9 cellular contexts compared by ENCODE assay signal in the genomic region with DNA sequence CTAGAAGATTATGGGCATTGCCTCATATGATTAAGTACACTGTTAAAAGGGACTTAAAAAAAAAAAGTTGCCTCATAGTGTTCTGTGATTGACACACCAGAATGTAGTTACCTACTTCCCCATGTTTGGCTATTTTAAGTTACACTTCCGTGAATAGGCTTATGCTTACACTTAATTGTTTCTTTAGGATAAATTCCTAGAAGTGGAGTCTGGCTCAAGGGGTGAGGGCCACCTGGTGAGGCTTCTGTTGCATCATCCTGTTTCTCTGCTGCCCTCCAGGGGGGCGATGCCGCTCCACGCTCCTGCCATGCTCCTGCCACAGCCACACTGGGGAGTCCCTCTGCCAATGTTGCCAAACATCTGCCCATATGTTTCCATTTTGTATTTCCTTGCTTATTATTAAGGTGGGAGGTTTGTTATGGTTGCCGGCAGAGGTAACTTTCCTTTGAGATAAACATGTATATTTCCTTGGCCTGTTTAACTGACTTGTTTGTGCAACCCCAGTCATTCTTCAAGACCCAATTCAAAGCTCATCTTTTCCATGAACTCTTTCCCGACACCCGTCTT.
A peak's percentile ranks its signal among the peaks of the same experiment; 100 is the strongest.
DNase-seq lines count a peak whose midpoint lies in the region; ATAC-seq and TF ChIP-seq lines count a peak whose summit lies in the region.
"Had no signal": no experiment of that assay in that cellular context is flagged by ENCODE, and none has a peak within 500 bp of the region (broad histone marks: within the 10 kb centered on the region; RNA-seq: fewer than 3 reads in every experiment).

No MANE protein-coding gene starts in this region.

- no peaks in the 10 kb centered on the region for H3K27me3 Mint-ChIP-seq in T-helper 2 cell treated with Interferon-gamma antibody and Interleukin-4, amounts not matched to agents 5 μg/mL and 100 μg/mL, for 36 hours (ENCODE audit: low read depth)

- ATAC-seq in stimulated activated effector memory CD8-positive, alpha-beta T cell treated with anti-CD3 and anti-CD28 coated beads, Interleukin-12 subunit alpha, Interleukin-12 subunit beta, amount 100 ng/mL, for 72 hours, result no peak

- H3K4me3 ChIP-seq in cardiac fibroblast (replicated peaks in 1 of 2; ENCODE audit: low read depth in 2 of 2, low read length in 2 of 2), result no peak overlapping the region

- no peaks in the 10 kb centered on the region for H3K36me3 Mint-ChIP-seq in T-helper 2 cell treated with Interferon-gamma antibody and Interleukin-4, amounts not matched to agents 5 μg/mL and 100 μg/mL, for 36 hours (ENCODE audit: low read depth)
- no peaks in the 10 kb centered on the region for H3K36me3 Mint-ChIP-seq in stimulated activated effector memory CD8-positive, alpha-beta T cell treated with anti-CD3 and anti-CD28 coated beads, Interleukin-12 subunit alpha, Interleukin-12 subunit beta, amount 100 ng/mL, for 72 hours

- no peak for TF ChIP-seq CTCF in cardiac fibroblast (IDR thresholded peaks at IDR 0.05; ENCODE audit: low read depth, low read length)

- H3K27ac Mint-ChIP-seq in T-helper 2 cell treated with Interferon-gamma antibody and Interleukin-4, amounts not matched to agents 5 μg/mL and 100 μg/mL, for 36 hours, result peak overlapping the region; percentile 44
- peak overlapping the region; percentile 45 for H3K27ac Mint-ChIP-seq in stimulated activated effector memory CD8-positive, alpha-beta T cell treated with anti-CD3 and anti-CD28 coated beads, Interleukin-12 subunit alpha, Interleukin-12 subunit beta, amount 100 ng/mL, for 72 hours

- peaks cover 47% of the 10 kb centered on the region for H3K4me1 Mint-ChIP-seq in T-helper 2 cell treated with Interferon-gamma antibody and Interleukin-4, amounts not matched to agents 5 μg/mL and 100 μg/mL, for 36 hours (ENCODE audit: low read depth)
- H3K4me1 Mint-ChIP-seq in stimulated activated effector memory CD8-positive, alpha-beta T cell treated with anti-CD3 and anti-CD28 coated beads, Interleukin-12 subunit alpha, Interleukin-12 subunit beta, amount 100 ng/mL, for 72 hours, result peaks cover 66% of the 10 kb centered on the region

- H3K4me3 Mint-ChIP-seq in T-helper 2 cell treated with Interferon-gamma antibody and Interleukin-4, amounts not matched to agents 5 μg/mL and 100 μg/mL, for 36 hours, result peak overlapping the region; percentile 8
- no peak overlapping the region for H3K4me3 Mint-ChIP-seq in stimulated activated effector memory CD8-positive, alpha-beta T cell treated with anti-CD3 and anti-CD28 coated beads, Interleukin-12 subunit alpha, Interleukin-12 subunit beta, amount 100 ng/mL, for 72 hours

- no peak for DNase-seq in T-helper 2 cell treated with Interferon-gamma antibody and Interleukin-4, amounts not matched to agents 5 μg/mL and 100 μg/mL, for 36 hours (ENCODE audit: low spot score)
- DNase-seq in T-helper 2 cell (no peak), NCI-H510A treated with DMSO at 0.1 percent for 48 hours (lab: John Stamatoyannopoulos, UW) (peak; percentile 78), cardiac fibroblast (ENCODE audit: low read depth in 2 of 2) (peak; percentile 34 to 72), mesenteric fat pad (ENCODE audit: low spot score) (no peak), ureter (ENCODE audit: low spot score) (no peak), SW 1271 (lab: John Stamatoyannopoulos, UW) (no peak)
- no peak for DNase-seq in stimulated activated effector memory CD8-positive, alpha-beta T cell treated with anti-CD3 and anti-CD28 coated beads, Interleukin-12 subunit alpha, Interleukin-12 subunit beta, amount 100 ng/mL, for 72 hours (ENCODE audit: low spot score in 2 of 2)
- DNase-seq: foreskin fibroblast had no signal

- no peaks in the 10 kb centered on the region for H3K9me3 Mint-ChIP-seq in T-helper 2 cell treated with Interferon-gamma antibody and Interleukin-4, amounts not matched to agents 5 μg/mL and 100 μg/mL, for 36 hours
- no peaks in the 10 kb centered on the region for H3K9me3 Mint-ChIP-seq in stimulated activated effector memory CD8-positive, alpha-beta T cell treated with anti-CD3 and anti-CD28 coated beads, Interleukin-12 subunit alpha, Interleukin-12 subunit beta, amount 100 ng/mL, for 72 hours

Comparison
In these comparisons a context has a peak if more than half of its experiments do, and no peak if none do; other contexts are left out.
1. DNase-seq: peak in NCI-H510A treated with DMSO at 0.1 percent for 48 hours (single experiment) and cardiac fibroblast (2 of 2); none in T-helper 2 cell treated with Interferon-gamma antibody and Interleukin-4, amounts not matched to agents 5 μg/mL and 100 μg/mL, for 36 hours (single experiment), T-helper 2 cell (0 of 5), stimulated activated effector memory CD8-positive, alpha-beta T cell treated with anti-CD3 and anti-CD28 coated beads, Interleukin-12 subunit alpha, Interleukin-12 subunit beta, amount 100 ng/mL, for 72 hours (0 of 2), mesenteric fat pad (single experiment), ureter (single experiment) and SW 1271 (0 of 2).